ENCODE assay signal across 17 cellular contexts in the genomic region with DNA sequence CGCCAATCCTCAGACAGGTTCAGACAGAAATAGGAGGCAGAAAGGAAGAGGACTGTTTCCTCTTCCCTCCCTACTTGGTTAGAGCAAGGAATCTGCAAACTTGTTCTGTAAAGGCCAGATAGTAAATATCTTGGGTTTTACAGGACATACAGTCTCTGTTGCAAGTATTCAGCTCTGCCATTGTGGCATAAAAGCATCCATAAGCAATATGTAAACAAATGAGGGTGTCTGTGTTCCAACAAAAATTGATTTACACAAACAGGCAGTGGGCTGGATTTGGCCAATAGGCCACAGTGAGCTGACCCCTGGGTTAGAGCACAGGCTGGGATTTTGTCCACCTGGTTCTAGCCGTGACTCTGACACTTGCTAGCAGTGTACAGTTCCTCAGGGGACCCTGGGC.
DNase-seq lines count a peak whose midpoint lies in the region; ATAC-seq and TF ChIP-seq lines count a peak whose summit lies in the region.
"Had no signal": no experiment of that assay in that cellular context is flagged by ENCODE, and none has a peak within 500 bp of the region (broad histone marks: within the 10 kb centered on the region; RNA-seq: fewer than 3 reads in every experiment).

No MANE protein-coding gene starts in this region.

- peaks cover 4% of the 10 kb centered on the region for H3K36me3 Mint-ChIP-seq in mesothelial cell of epicardium
- H3K36me3 Mint-ChIP-seq: CD8-positive, alpha-beta memory T cell had no signal

- TF ChIP-seq POLR2A in esophagus muscularis mucosa (IDR thresholded peaks at IDR 0.05; ENCODE audit: low read depth) (no peak), transverse colon (IDR thresholded peaks at IDR 0.05) (no peak), prostate gland (IDR thresholded peaks at IDR 0.05) (no peak)

- no peak overlapping the region for H3K4me3 Mint-ChIP-seq in mesothelial cell of epicardium
- H3K4me3 Mint-ChIP-seq: B cell; CD8-positive, alpha-beta memory T cell had no signal

- intact Hi-C loops in esophagus muscularis mucosa (cut with DNase I) (loop anchor here (2.0 to 10.0 kb wide), 2 partner anchors 65 to 173 kb away; no protein-coding TSS in a partner anchor), transverse colon (cut with DNase I; ENCODE audit: low total_unique reads) (no loop called here), prostate gland (cut with DNase I) (no loop called here)

- in situ Hi-C loops in transverse colon (cut with MboI; ENCODE audit: low pct_ligation_motif_present in 1 of 4, low pct_unique_long_range_greater_than_20kb in 1 of 4, low sequenced_read_pairs in 3 of 4): loop anchor here in 3 of 4 donors (10.0 kb wide), 2 partner anchors 113 to 153 kb away; no protein-coding TSS in a partner anchor

- peaks cover 4% of the 10 kb centered on the region for H3K9me3 Mint-ChIP-seq in mesothelial cell of epicardium
- H3K9me3 Mint-ChIP-seq: CD8-positive, alpha-beta memory T cell had no signal

- H3K27ac ChIP-seq in esophagus muscularis mucosa (replicated peaks in 1 of 4) (peak overlapping the region; percentile 80 to 98 (median 90)), transverse colon (peak overlapping the region; percentile 68 to 86 (median 74)), prostate gland (peak overlapping the region in 1 of 2 donors; percentile 79)
- H3K27ac ChIP-seq: RWPE1 had no signal

- DNase-seq in GDM1 (lab: John Stamatoyannopoulos, UW) (peak; percentile 35), esophagus muscularis mucosa (ENCODE audit: extremely low spot score) (no peak), mesothelial cell of epicardium (ENCODE audit: low spot score in 2 of 2, unreplicated experiment in 2 of 2) (no peak), transverse colon (no peak), prostate gland (ENCODE audit: low spot score) (no peak), SW 1271 (lab: John Stamatoyannopoulos, UW) (no peak)
- DNase-seq: CD8-positive, alpha-beta memory T cell; EL; HCEC 1CT; NCI-H146; NCI-H2227 treated with DMSO at 0.1 percent for 48 hours; NCI-H524 treated with DMSO at 0.1 percent for 48 hours; OCI-M1 had no signal

- H3K4me1 ChIP-seq in esophagus muscularis mucosa (peaks cover 10 to 100% (median 97%) of the 10 kb centered on the region in 4 donors), transverse colon (peaks cover 34 to 59% (median 44%) of the 10 kb centered on the region in 4 donors), prostate gland (replicated peaks) (peaks cover 17% of the 10 kb centered on the region)

- no peak for TF ChIP-seq EP300 in esophagus muscularis mucosa (IDR thresholded peaks at IDR 0.05)
- TF ChIP-seq EP300 in transverse colon (IDR thresholded peaks at IDR 0.05; ENCODE audit: low read depth): no peak

- ATAC-seq in GM21526 (IDR thresholded peaks at IDR 0.05; ENCODE audit: low FRiP score, unreplicated experiment) (no peak), GM21381 (IDR thresholded peaks at IDR 0.05; ENCODE audit: unreplicated experiment) (no peak)

- H3K4me1 Mint-ChIP-seq in mesothelial cell of epicardium: peaks cover 65% of the 10 kb centered on the region

- H3K36me3 ChIP-seq in esophagus muscularis mucosa: peaks cover 0 to 32% (median 4%) of the 10 kb centered on the region in 4 donors
- H3K36me3 ChIP-seq in transverse colon: no peaks in the 10 kb centered on the region
- no peaks in the 10 kb centered on the region for H3K36me3 ChIP-seq in prostate gland

- H3K27ac Mint-ChIP-seq in mesothelial cell of epicardium: peak overlapping the region; percentile 60
- H3K27ac Mint-ChIP-seq: B cell; CD8-positive, alpha-beta memory T cell had no signal

- H3K27me3 ChIP-seq in esophagus muscularis mucosa: no peaks in the 10 kb centered on the region
- H3K27me3 ChIP-seq in transverse colon: no peaks in the 10 kb centered on the region
- H3K27me3 ChIP-seq in prostate gland (replicated peaks; ENCODE audit: insufficient read depth): no peaks in the 10 kb centered on the region

- WGBS in esophagus muscularis mucosa: 21% methylated on average over 2 of the region's 2 CpGs
- WGBS in transverse colon (ENCODE audit: low coverage in 1 of 2), 2 donors: 54 to 90% methylated on average over 1 to 2 of the region's 2 CpGs
- WGBS in prostate gland: 58% methylated on average over 2 of the region's 2 CpGs

- no peak for TF ChIP-seq CTCF in esophagus muscularis mucosa (IDR thresholded peaks at IDR 0.05)
- TF ChIP-seq CTCF in mesothelial cell of epicardium (IDR thresholded peaks at IDR 0.05; ENCODE audit: unreplicated experiment): no peak
- TF ChIP-seq CTCF in transverse colon (IDR thresholded peaks at IDR 0.05): no peak
- no peak for TF ChIP-seq CTCF in prostate gland (IDR thresholded peaks at IDR 0.05)

- H3K9me3 ChIP-seq in esophagus muscularis mucosa (no peaks in the 10 kb centered on the region), transverse colon (no peaks in the 10 kb centered on the region), prostate gland (no peaks in the 10 kb centered on the region)

- no peak overlapping the region for H3K4me3 ChIP-seq in esophagus muscularis mucosa
- H3K4me3 ChIP-seq in transverse colon: no peak overlapping the region
- H3K4me3 ChIP-seq in prostate gland: no peak overlapping the region

- no peaks in the 10 kb centered on the region for H3K27me3 Mint-ChIP-seq in mesothelial cell of epicardium (ENCODE audit: low read depth)
